ENCODE assay signal across 24 cellular contexts in the genomic region with DNA sequence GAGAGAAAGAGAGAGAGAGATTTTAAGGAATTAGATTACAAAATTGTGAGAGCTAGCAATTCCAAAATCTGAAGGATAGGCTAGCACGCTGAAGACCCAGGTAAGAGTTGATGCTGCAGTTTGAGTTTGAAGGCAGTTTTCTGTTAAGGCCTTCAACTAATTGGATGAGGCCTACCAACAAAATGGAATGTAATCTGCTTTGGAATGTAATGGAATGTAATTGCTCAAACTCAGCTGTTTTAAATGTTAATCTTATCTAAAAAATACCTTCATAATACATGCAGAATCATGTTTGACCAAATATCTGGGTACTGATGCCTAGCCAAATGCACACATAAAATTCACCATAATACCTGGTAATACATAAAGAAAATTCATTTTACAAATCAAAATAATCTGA.
"Had no signal": no experiment of that assay in that cellular context is flagged by ENCODE, and none has a peak within 500 bp of the region (broad histone marks: within the 10 kb centered on the region; RNA-seq: fewer than 3 reads in every experiment).

No MANE protein-coding gene starts in this region.

- H3K9ac ChIP-seq: parathyroid adenoma had no signal

- H3K27me3 ChIP-seq: esophagus muscularis mucosa, right atrium auricular region, tibial nerve had no signal

- H3K36me3 ChIP-seq: esophagus muscularis mucosa, right atrium auricular region, tibial nerve had no signal

- H3K4me1 ChIP-seq: parathyroid adenoma, psoas muscle, right atrium auricular region had no signal

- H3K27ac ChIP-seq: esophagus muscularis mucosa, parathyroid adenoma, psoas muscle, right atrium auricular region, tibial nerve had no signal

- H3K79me2 ChIP-seq: parathyroid adenoma had no signal

- DNase-seq: activated CD4-positive, alpha-beta T cell treated with anti-CD3 and anti-CD28 coated beads for 1 hour; activated CD4-positive, alpha-beta T cell treated with anti-CD3 and anti-CD28 coated beads, Interleukin-2, amount 50 U/mL, for 1 hour; activated CD8-positive, alpha-beta T cell treated with anti-CD3 and anti-CD28 coated beads for 36 hours; activated gamma-delta T cell treated with Interleukin-2 at 50 U/mL for 16 hours; activated naive CD4-positive, alpha-beta T cell treated with anti-CD3 and anti-CD28 coated beads, Interleukin-2, amount 50 U/mL, for 16 hours; activated T-cell treated with anti-CD3 and anti-CD28 coated beads, Interleukin-2, amount 50 U/mL, for 4 hours; amygdala; dermis blood vessel endothelial cell; effector CD4-positive, alpha-beta T cell; midbrain; naive thymus-derived CD4-positive, alpha-beta T cell; occipital lobe; psoas muscle; stimulated activated CD4-positive, alpha-beta T cell treated with anti-CD3 and anti-CD28 coated beads, Interleukin-15, amount 100 ng/mL, for 24 hours; stimulated activated CD4-positive, alpha-beta T cell treated with anti-CD3 and anti-CD28 coated beads, Interleukin-2, amount 100 ng/mL, for 24 hours; stimulated activated naive CD4-positive, alpha-beta T cell treated with Interleukin-2 at 50 U/mL for 16 hours; SW 1271; T-helper 17 cell had no signal

- H3K4me3 ChIP-seq: esophagus muscularis mucosa, psoas muscle, right atrium auricular region, tibial nerve had no signal

- ATAC-seq: activated CD8-positive, alpha-beta T cell treated with anti-CD3 and anti-CD28 coated beads for 36 hours; activated T-cell treated with anti-CD3 and anti-CD28 coated beads, Interleukin-2, amount 50 U/mL, for 4 hours; activated T-helper 17 cell treated with anti-CD3 and anti-CD28 coated beads, Interleukin-2, amount 50 U/mL, for 72 hours; naive thymus-derived CD4-positive, alpha-beta T cell; psoas muscle; T-helper 17 cell; WTC11 had no signal
